ENCODE assay signal across 6 cellular contexts in the genomic region with DNA sequence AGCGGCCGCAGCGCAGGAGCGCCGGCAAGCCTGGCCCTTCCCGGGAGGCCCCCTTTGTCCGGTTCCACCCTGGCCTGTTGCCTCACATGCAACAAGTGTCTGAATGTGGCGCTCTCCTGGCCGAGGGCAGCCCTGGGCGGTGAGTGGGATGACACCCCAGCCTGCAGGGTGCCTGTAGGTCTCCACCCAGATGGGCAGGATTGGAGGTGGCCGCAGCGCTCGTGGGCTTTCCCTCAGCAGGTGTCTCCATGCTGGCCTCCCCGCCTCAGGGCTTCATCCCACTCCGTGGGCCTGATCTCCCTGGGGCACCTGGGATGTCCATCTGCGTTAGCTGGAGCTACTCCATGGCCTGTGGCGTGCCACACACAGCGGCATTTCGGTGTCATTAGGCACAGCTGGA. TPM values are rescaled to one million over a fixed set of nuclear protein-coding genes. Genes with fewer than 3 reads are reported as not detected.
DNase-seq lines count a peak whose midpoint lies in the region; ATAC-seq, FAIRE-seq and TF ChIP-seq lines count a peak whose summit lies in the region.

No MANE protein-coding gene starts in this region.

- 0 out of 2 replicates have a peak, but pooled peaks cover 3% of the 10 kb centered on the region for H4K20me1 ChIP-seq in GM12878 (ENCODE audit: control insufficient read depth, insufficient read depth)

- H3K36me3 ChIP-seq in GM12878 (ENCODE audit: control insufficient read depth in 2 of 2, insufficient read depth in 2 of 2, low read length in 1 of 2) = peaks cover 0 to 2% of the 10 kb centered on the region in 2 experiments; a peak in 1 of 4 replicates

- FAIRE-seq in GM12878 (lab: Jason Lieb, UNC) = no peak

- no peak for TF ChIP-seq EP300 in GM12878 (IDR thresholded peaks at IDR 0.05; ENCODE audit: borderline replicate concordance in 1 of 2, control insufficient read depth in 1 of 2, low read depth in 2 of 2, low read length in 2 of 2)

- no peaks in the 10 kb centered on the region; a peak in 1 of 4 replicates for H3K27me3 ChIP-seq in GM12878 (replicated peaks in 1 of 2; ENCODE audit: control insufficient read depth in 2 of 2, insufficient read depth in 2 of 2, low read length in 1 of 2)

- 87% methylated on average over 19 of the region's 19 CpGs for WGBS in GM12878 (ENCODE audit: insufficient coverage, insufficient replicate concordance, low lambda C conversion rate, missing lambda C conversion rate)

- RAD21 ChIA-PET in GM12878 (lab: Charles Lee; ENCODE audit: unreplicated experiment) = no interaction called here

- no peaks in the 10 kb centered on the region for H3K9me3 ChIP-seq in GM12878 (replicated peaks; ENCODE audit: control insufficient read depth, insufficient read depth, low read length)

- H3K4me3 Mint-ChIP-seq in natural killer cell treated with Interleukin-12 subunit alpha and Interleukin-12 subunit beta and Interleukin-15 and Interleukin-18, amount 100 ng/mL, for 72 hours = peak overlapping the region; percentile 77

- H3K9ac ChIP-seq in GM12878 (ENCODE audit: control insufficient read depth, insufficient read depth, low read length) = no peak overlapping the region

- H3K4me1 Mint-ChIP-seq in natural killer cell treated with Interleukin-12 subunit alpha and Interleukin-12 subunit beta and Interleukin-15 and Interleukin-18, amount 100 ng/mL, for 72 hours (ENCODE audit: low read depth in 2 of 2) = peaks cover 23 to 24% of the 10 kb centered on the region in 2 donors

- SMC1A ChIA-PET in GM12878 (lab: Charles Lee; ENCODE audit: uncharacterized antibody, unreplicated experiment) = no interaction called here

- peak overlapping the region; percentile 22 to 69 for H3K27ac Mint-ChIP-seq in natural killer cell treated with Interleukin-12 subunit alpha and Interleukin-12 subunit beta and Interleukin-15 and Interleukin-18, amount 100 ng/mL, for 72 hours

- peaks cover 3% of the 10 kb centered on the region for H3K79me2 ChIP-seq in GM12878 (ENCODE audit: control insufficient read depth, insufficient read depth, low read length)

- no peak for DNase-seq in GM12865 (ENCODE audit: low read depth)
- DNase-seq in GM12878 (ENCODE audit: low read depth, low spot score) = no peak
- peak; percentile 54 for DNase-seq in natural killer cell treated with Interleukin-12 subunit alpha and Interleukin-12 subunit beta and Interleukin-15 and Interleukin-18, amount 100 ng/mL, for 72 hours (ENCODE audit: low spot score)
- no peak for DNase-seq in OCI-M1 (lab: John Stamatoyannopoulos, UW)

- BruUV-seq in GM12878 (replicated peaks; lab: Mats Ljungman, UMichigan) = no TSS peak

- no peaks in the 10 kb centered on the region for H3K27me3 Mint-ChIP-seq in natural killer cell treated with Interleukin-12 subunit alpha and Interleukin-12 subunit beta and Interleukin-15 and Interleukin-18, amount 100 ng/mL, for 72 hours

- intact Hi-C loops in GM12878 (cut with micrococcal nuclease; ENCODE audit: unreplicated experiment) = loop anchor here (5.0 kb wide), 1 partner anchor 45 kb away; the partner anchor contains the start of gene SSU72

- in situ Hi-C loops in GM12878 (cut with MboI) = no loop called here

- TF ChIP-seq CTCF in GM12865 (IDR thresholded peaks at IDR 0.05; ENCODE audit: insufficient read depth, low read depth, low read length, missing control alignments) (no peak), GM12878 (IDR thresholded peaks at IDR 0.05 in 2 of 3, conservative IDR thresholded peaks at IDR 0.05 in 1 of 3; ENCODE audit: control insufficient read depth in 2 of 3, extremely low read depth in 1 of 3, insufficient read depth in 1 of 3, low read depth in 3 of 3, low read length in 3 of 3) (no peak)

- peaks cover 15% of the 10 kb centered on the region for H3K4me1 ChIP-seq in GM12878 (ENCODE audit: control insufficient read depth, insufficient read depth, low read length)

- no peaks in the 10 kb centered on the region for H3K36me3 Mint-ChIP-seq in natural killer cell treated with Interleukin-12 subunit alpha and Interleukin-12 subunit beta and Interleukin-15 and Interleukin-18, amount 100 ng/mL, for 72 hours

- no peak overlapping the region for H2AFZ ChIP-seq in GM12878 (ENCODE audit: control insufficient read depth, low read depth, low read length)

- no peak overlapping the region for H3K27ac ChIP-seq in GM12878 (ENCODE audit: control insufficient read depth, insufficient read depth)

- TF ChIP-seq POLR2A in GM12878 (IDR thresholded peaks at IDR 0.05; ENCODE audit: low read depth, low read length) = no peak

- ATAC-seq in GM12878 (no peak), GM19035 (IDR thresholded peaks at IDR 0.05; ENCODE audit: unreplicated experiment) (no peak), HG02678 (IDR thresholded peaks at IDR 0.05; ENCODE audit: unreplicated experiment) (no peak)
- ATAC-seq in natural killer cell treated with Interleukin-12 subunit alpha and Interleukin-12 subunit beta and Interleukin-15 and Interleukin-18, amount 100 ng/mL, for 72 hours = no peak

- no peak for TF ChIP-seq RAD21 in GM12878 (IDR thresholded peaks at IDR 0.05; ENCODE audit: insufficient read depth, low read depth, low read length)

- CTCF ChIA-PET in GM12878 (lab: Yijun Ruan, JAX) = no interaction called here

- H3K4me3 ChIP-seq in GM12865 (ENCODE audit: low read depth, low read length) (peak overlapping the region; percentile 99), GM12878 (peak overlapping the region; percentile 85)

- POLR2A ChIA-PET in GM12878 (lab: Charles Lee) = interaction anchor here (1.0 to 1.3 kb wide), 2 partner anchors 13 to 211 kb away, joined by 3 to 4 read pairs; no protein-coding TSS in a partner anchor

- H3K9me3 Mint-ChIP-seq in natural killer cell treated with Interleukin-12 subunit alpha and Interleukin-12 subunit beta and Interleukin-15 and Interleukin-18, amount 100 ng/mL, for 72 hours = no peaks in the 10 kb centered on the region

- H3K4me2 ChIP-seq in GM12878 (ENCODE audit: control insufficient read depth, insufficient read depth) = peak overlapping the region; percentile 93

RNA-seq across cellular contexts. Expression of gene MIB2, which starts 1.5 kb away (rescaled TPM):
- total RNA-seq in GM12878 (2013; cell fraction: nucleolus; rRNA removed) = 80.2 and 99.1 TPM in 2 replicates
- total RNA-seq in GM12878 (2014; rRNA removed) (13.9 and 17.1 TPM in 2 replicates), GM12878 (2014; rRNA removed; fragmentation: Illumina TruSeq; extraction: Trizol) (1.8 and 2.3 TPM in 2 replicates), GM12878 (2021) (25.4 and 26.8 TPM in 2 replicates)
- 7.1 TPM for polyA plus RNA-seq in GM12878 (2011; ENCODE audit: low read depth)
- polyA plus RNA-seq in GM12878 (2011; rRNA removed) (3.2 and 5.5 TPM in 2 replicates), GM12878 (2014; fragmentation: Illumina TruSeq; extraction: Trizol) (0.60 and 0.78 TPM in 2 replicates), GM12878 (2014; fragmentation: Nextera tagmentation; extraction: Ambion mirVana) (under 1 TPM in 1 of 2 experiments, not detected in 1; 0.42 TPM), GM12878 (2014; rRNA removed) (17.4 and 23.0 TPM in 2 replicates), GM12878 (2016; fragmentation: Nextera tagmentation; extraction: Ambion mirVana) (10 to 100 TPM; 10.9 to 15.4 TPM)
- polyA plus RNA-seq in GM12878 (2011; cell fraction: cytosol; rRNA removed) = 9.8 and 20.7 TPM in 2 replicates
- polyA plus RNA-seq in GM12878 (2011; cell fraction: nucleus; rRNA removed) = 125 and 131 TPM in 2 replicates
- 30.3 and 35.7 TPM in 2 replicates for polyA plus RNA-seq in GM12878 (2012)
- polyA minus RNA-seq in GM12878 (2011; rRNA and poly(A)+ RNA removed) = 7.2 and 11.2 TPM in 2 replicates
- polyA minus RNA-seq in GM12878 (2011; cell fraction: cytosol; rRNA and poly(A)+ RNA removed) = 8.7 and 9.5 TPM in 2 replicates
- 21.6 and 34.3 TPM in 2 replicates for polyA minus RNA-seq in GM12878 (2011; cell fraction: nucleus; rRNA and poly(A)+ RNA removed)
- total RNA-seq in natural killer cell treated with Interleukin-12 subunit alpha and Interleukin-12 subunit beta and Interleukin-15 and Interleukin-18, amount 100 ng/mL, for 72 hours = 10 to 100 TPM; 29.3 to 43.5 TPM

RNA-seq across cellular contexts. Expression of gene MMP23B, which starts 15.1 kb away (rescaled TPM):
- total RNA-seq in GM12878 (2013; cell fraction: nucleolus; rRNA removed) = 0.90 and 1.4 TPM in 2 replicates
- 0.34 and 0.54 TPM in 2 replicates for total RNA-seq in GM12878 (2014; rRNA removed)
- total RNA-seq in GM12878 (2014; rRNA removed; fragmentation: Illumina TruSeq; extraction: Trizol) = not detected in 2 replicates
- total RNA-seq in GM12878 (2021) = 0.51 and 0.74 TPM in 2 replicates
- polyA plus RNA-seq in GM12878 (2011; ENCODE audit: low read depth) = not detected
- 0.33 TPM in 1 of 2 replicates, not detected in the other for polyA plus RNA-seq in GM12878 (2011; rRNA removed)
- polyA plus RNA-seq in GM12878 (2011; cell fraction: cytosol; rRNA removed) = 0.04 and 0.22 TPM in 2 replicates
- polyA plus RNA-seq in GM12878 (2011; cell fraction: nucleus; rRNA removed) = 7.0 and 8.0 TPM in 2 replicates
- polyA plus RNA-seq in GM12878 (2012) = 1.3 and 1.5 TPM in 2 replicates
- polyA plus RNA-seq in GM12878 (2014; fragmentation: Illumina TruSeq; extraction: Trizol) = not detected in 2 replicates
- not detected for polyA plus RNA-seq in GM12878 (2014; fragmentation: Nextera tagmentation; extraction: Ambion mirVana)
- polyA plus RNA-seq in GM12878 (2014; rRNA removed) = 0.33 and 0.43 TPM in 2 replicates
- polyA plus RNA-seq in GM12878 (2016; fragmentation: Nextera tagmentation; extraction: Ambion mirVana) = under 1 TPM; 0.25 to 0.76 TPM
- polyA minus RNA-seq in GM12878 (2011; rRNA and poly(A)+ RNA removed) = 0.31 TPM in 1 of 2 replicates, not detected in the other
- not detected in 2 replicates for polyA minus RNA-seq in GM12878 (2011; cell fraction: cytosol; rRNA and poly(A)+ RNA removed)
- polyA minus RNA-seq in GM12878 (2011; cell fraction: nucleus; rRNA and poly(A)+ RNA removed) = 2.1 TPM in 1 of 2 replicates, not detected in the other
- total RNA-seq in natural killer cell treated with Interleukin-12 subunit alpha and Interleukin-12 subunit beta and Interleukin-15 and Interleukin-18, amount 100 ng/mL, for 72 hours = 1 to 10 TPM; 4.9 to 6.1 TPM

RNA-seq across cellular contexts. Expression of gene FNDC10, which starts 16.9 kb away (rescaled TPM):
- 0.46 and 0.59 TPM in 2 replicates for total RNA-seq in GM12878 (2013; cell fraction: nucleolus; rRNA removed)
- total RNA-seq in GM12878 (2014; rRNA removed) (0.22 and 0.23 TPM in 2 replicates), GM12878 (2014; rRNA removed; fragmentation: Illumina TruSeq; extraction: Trizol) (0.27 and 0.28 TPM in 2 replicates), GM12878 (2021) (1.0 and 1.3 TPM in 2 replicates)
- 0.50 TPM for polyA plus RNA-seq in GM12878 (2011; ENCODE audit: low read depth)
- polyA plus RNA-seq in GM12878 (2011; rRNA removed) (not detected in 2 replicates), GM12878 (2014; fragmentation: Illumina TruSeq; extraction: Trizol) (0.18 TPM in 1 of 2 replicates, not detected in the other), GM12878 (2014; fragmentation: Nextera tagmentation; extraction: Ambion mirVana) (under 1 TPM in 1 of 2 experiments, not detected in 1; 0.05 TPM), GM12878 (2014; rRNA removed) (0.79 and 1.1 TPM in 2 replicates), GM12878 (2016; fragmentation: Nextera tagmentation; extraction: Ambion mirVana) (not detected)
- polyA plus RNA-seq in GM12878 (2011; cell fraction: cytosol; rRNA removed) = 0.05 TPM in 1 of 2 replicates, not detected in the other
- 0.09 TPM in 1 of 2 replicates, not detected in the other for polyA plus RNA-seq in GM12878 (2011; cell fraction: nucleus; rRNA removed)
- polyA plus RNA-seq in GM12878 (2012) = 1.0 and 1.2 TPM in 2 replicates
- polyA minus RNA-seq in GM12878 (2011; rRNA and poly(A)+ RNA removed) = 0.10 TPM in 1 of 2 replicates, not detected in the other
- not detected in 2 replicates for polyA minus RNA-seq in GM12878 (2011; cell fraction: cytosol; rRNA and poly(A)+ RNA removed)
- not detected in 2 replicates for polyA minus RNA-seq in GM12878 (2011; cell fraction: nucleus; rRNA and poly(A)+ RNA removed)
- total RNA-seq in natural killer cell treated with Interleukin-12 subunit alpha and Interleukin-12 subunit beta and Interleukin-15 and Interleukin-18, amount 100 ng/mL, for 72 hours = 1 to 10 TPM in 1 of 2 donors, under 1 TPM in 1; 0.81 to 2.4 TPM

RNA-seq across cellular contexts. Expression of gene CDK11B, which starts 42.0 kb away (rescaled TPM):
- 4.8 and 6.2 TPM in 2 replicates for total RNA-seq in GM12878 (2013; cell fraction: nucleolus; rRNA removed)
- 15.4 and 17.1 TPM in 2 replicates for total RNA-seq in GM12878 (2014; rRNA removed)
- 10.8 and 11.9 TPM in 2 replicates for total RNA-seq in GM12878 (2014; rRNA removed; fragmentation: Illumina TruSeq; extraction: Trizol)
- total RNA-seq in GM12878 (2021) = 24.0 and 24.2 TPM in 2 replicates
- polyA plus RNA-seq in GM12878 (2011; ENCODE audit: low read depth) = 12.6 TPM
- 2.8 and 5.3 TPM in 2 replicates for polyA plus RNA-seq in GM12878 (2011; rRNA removed)
- 7.7 and 10.3 TPM in 2 replicates for polyA plus RNA-seq in GM12878 (2011; cell fraction: cytosol; rRNA removed)
- 25.6 and 48.4 TPM in 2 replicates for polyA plus RNA-seq in GM12878 (2011; cell fraction: nucleus; rRNA removed)
- 20.1 and 22.9 TPM in 2 replicates for polyA plus RNA-seq in GM12878 (2012)
- polyA plus RNA-seq in GM12878 (2014; fragmentation: Illumina TruSeq; extraction: Trizol) = 30.9 and 43.8 TPM in 2 replicates
- 1 to 10 TPM; 3.2 to 6.9 TPM for polyA plus RNA-seq in GM12878 (2014; fragmentation: Nextera tagmentation; extraction: Ambion mirVana)
- polyA plus RNA-seq in GM12878 (2014; rRNA removed) = 19.4 and 23.2 TPM in 2 replicates
- polyA plus RNA-seq in GM12878 (2016; fragmentation: Nextera tagmentation; extraction: Ambion mirVana) = 10 to 100 TPM; 18.9 to 22.4 TPM
- 2.2 and 3.0 TPM in 2 replicates for polyA minus RNA-seq in GM12878 (2011; rRNA and poly(A)+ RNA removed)
- 3.4 and 3.7 TPM in 2 replicates for polyA minus RNA-seq in GM12878 (2011; cell fraction: cytosol; rRNA and poly(A)+ RNA removed)
- 2.4 and 3.8 TPM in 2 replicates for polyA minus RNA-seq in GM12878 (2011; cell fraction: nucleus; rRNA and poly(A)+ RNA removed)
- total RNA-seq in natural killer cell treated with Interleukin-12 subunit alpha and Interleukin-12 subunit beta and Interleukin-15 and Interleukin-18, amount 100 ng/mL, for 72 hours = 10 to 100 TPM; 37.2 to 51.7 TPM

RNA-seq across cellular contexts. Expression of gene SSU72, which starts 42.2 kb away (rescaled TPM):
- 51.4 and 55.8 TPM in 2 replicates for total RNA-seq in GM12878 (2013; cell fraction: nucleolus; rRNA removed)
- total RNA-seq in GM12878 (2014; rRNA removed) = 61.6 and 67.8 TPM in 2 replicates
- 38.1 and 42.5 TPM in 2 replicates for total RNA-seq in GM12878 (2014; rRNA removed; fragmentation: Illumina TruSeq; extraction: Trizol)
- total RNA-seq in GM12878 (2021) = 92.6 and 97.4 TPM in 2 replicates
- polyA plus RNA-seq in GM12878 (2011; ENCODE audit: low read depth) = 38.3 TPM
- 46.7 and 53.3 TPM in 2 replicates for polyA plus RNA-seq in GM12878 (2011; rRNA removed)
- polyA plus RNA-seq in GM12878 (2011; cell fraction: cytosol; rRNA removed) = 59.7 and 66.8 TPM in 2 replicates
- polyA plus RNA-seq in GM12878 (2011; cell fraction: nucleus; rRNA removed) = 63.3 and 72.6 TPM in 2 replicates
- 73.2 and 74.8 TPM in 2 replicates for polyA plus RNA-seq in GM12878 (2012)
- 66.7 and 84.0 TPM in 2 replicates for polyA plus RNA-seq in GM12878 (2014; fragmentation: Illumina TruSeq; extraction: Trizol)
- 10 to 100 TPM; 28.6 to 60.5 TPM for polyA plus RNA-seq in GM12878 (2014; fragmentation: Nextera tagmentation; extraction: Ambion mirVana)
- polyA plus RNA-seq in GM12878 (2014; rRNA removed) = 110 and 117 TPM in 2 replicates
- polyA plus RNA-seq in GM12878 (2016; fragmentation: Nextera tagmentation; extraction: Ambion mirVana) = 100 to 1,000 TPM in 1 of 2 experiments, 10 to 100 TPM in 1; 67.5 to 172 TPM
- 32.8 and 47.5 TPM in 2 replicates for polyA minus RNA-seq in GM12878 (2011; rRNA and poly(A)+ RNA removed)
- polyA minus RNA-seq in GM12878 (2011; cell fraction: cytosol; rRNA and poly(A)+ RNA removed) = 24.9 and 28.1 TPM in 2 replicates
- polyA minus RNA-seq in GM12878 (2011; cell fraction: nucleus; rRNA and poly(A)+ RNA removed) = 19.0 and 37.2 TPM in 2 replicates
- 100 to 1,000 TPM in 1 of 2 donors, 10 to 100 TPM in 1; 97.6 to 146 TPM for total RNA-seq in natural killer cell treated with Interleukin-12 subunit alpha and Interleukin-12 subunit beta and Interleukin-15 and Interleukin-18, amount 100 ng/mL, for 72 hours
